Comparison of ENCODE assay signal across 9 cellular contexts in genomic region chr12:25792031-25792430, GRCh38.
"Had no signal": no experiment of that assay in that cellular context is flagged by ENCODE, and none has a peak within 500 bp of the region (broad histone marks: within the 10 kb centered on the region; RNA-seq: fewer than 3 reads in every experiment).

No MANE protein-coding gene starts in this region.

- DNase-seq: activated B cell treated with CpG ODN at 0.5 μM for 24 hours; activated CD4-positive, alpha-beta T cell treated with anti-CD3 and anti-CD28 coated beads, Interleukin-2, amount 10 ng/mL, durations not matched to agents 7 days and 5 days; activated naive CD4-positive, alpha-beta T cell treated with anti-CD3 and anti-CD28 coated beads, Interleukin-2, amount 50 U/mL, for 16 hours; amygdala; kidney glomerular epithelial cell; stimulated activated CD4-positive, alpha-beta T cell treated with anti-CD3 and anti-CD28 coated beads, Interleukin-4, amount 100 ng/mL, for 24 hours; upper lobe of right lung had no signal

- FAIRE-seq: TTC549 had no signal

- H3K4me2 ChIP-seq: hepatocyte had no signal

- H3K27me3 ChIP-seq: hepatocyte, upper lobe of right lung had no signal

- H3K4me3 ChIP-seq: hepatocyte, upper lobe of right lung had no signal

- H2AFZ ChIP-seq: hepatocyte had no signal

- H3K27ac ChIP-seq: hepatocyte, upper lobe of right lung had no signal

- H3K79me2 ChIP-seq: hepatocyte had no signal

- H3K9me3 ChIP-seq: upper lobe of right lung had no signal

- H3K36me3 ChIP-seq: upper lobe of right lung had no signal
